ENCODE assay signal across 17 cellular contexts in genomic region chr5:148962200-148962550, GRCh38.
DNase-seq lines count a peak whose midpoint lies in the region; ATAC-seq, FAIRE-seq and TF ChIP-seq lines count a peak whose summit lies in the region.
"Had no signal": no experiment of that assay in that cellular context is flagged by ENCODE, and none has a peak within 500 bp of the region (broad histone marks: within the 10 kb centered on the region; RNA-seq: fewer than 3 reads in every experiment).

No MANE protein-coding gene starts in this region.

- FAIRE-seq in bronchial epithelial cell (lab: Jason Lieb, UNC): peak; percentile 62
- FAIRE-seq in GM19239 (lab: Jason Lieb, UNC): no peak

- ATAC-seq in left colon: no peak
- ATAC-seq: GM23338, HCT116 had no signal

- TF ChIP-seq EP300 in suprapubic skin (IDR thresholded peaks at IDR 0.05): no peak

- H3K4me1 ChIP-seq in suprapubic skin: peaks cover 38% of the 10 kb centered on the region

- peak overlapping the region; percentile 12 for H3K27ac Mint-ChIP-seq in activated naive CD8-positive, alpha-beta T cell
- no peak overlapping the region for H3K27ac Mint-ChIP-seq in activated naive CD8-positive, alpha-beta T cell treated with anti-CD3 and anti-CD28 coated beads for 36 hours
- H3K27ac Mint-ChIP-seq: GM23338 had no signal

- no peaks in the 10 kb centered on the region for H3K36me3 Mint-ChIP-seq in activated naive CD8-positive, alpha-beta T cell
- H3K36me3 Mint-ChIP-seq in activated naive CD8-positive, alpha-beta T cell treated with anti-CD3 and anti-CD28 coated beads for 36 hours: no peaks in the 10 kb centered on the region

- H3K27ac ChIP-seq in suprapubic skin: peak overlapping the region; percentile 25
- H3K27ac ChIP-seq: 22Rv1, SJCRH30 had no signal

- no peak overlapping the region for H3K4me3 ChIP-seq in bronchial epithelial cell (ENCODE audit: low read depth, low read length)
- H3K4me3 ChIP-seq in suprapubic skin: no peak overlapping the region
- H3K4me3 ChIP-seq: GM23338, SJCRH30 had no signal

- intact Hi-C loops in left colon (cut with DNase I, micrococcal nuclease): no loop called here

- no peak for TF ChIP-seq POLR2A in suprapubic skin (IDR thresholded peaks at IDR 0.05)

- H3K27me3 ChIP-seq in bronchial epithelial cell (ENCODE audit: control insufficient read depth, insufficient read depth, low read length) (no peaks in the 10 kb centered on the region), suprapubic skin (no peaks in the 10 kb centered on the region)
- H3K27me3 ChIP-seq: SJCRH30 had no signal

- H3K9me3 Mint-ChIP-seq in activated naive CD8-positive, alpha-beta T cell (ENCODE audit: low read depth): no peaks in the 10 kb centered on the region
- H3K9me3 Mint-ChIP-seq in activated naive CD8-positive, alpha-beta T cell treated with anti-CD3 and anti-CD28 coated beads for 36 hours: no peaks in the 10 kb centered on the region
- H3K9me3 Mint-ChIP-seq: GM23338 had no signal

- H3K4me1 Mint-ChIP-seq in activated naive CD8-positive, alpha-beta T cell (ENCODE audit: low read depth): no peaks in the 10 kb centered on the region
- H3K4me1 Mint-ChIP-seq in activated naive CD8-positive, alpha-beta T cell treated with anti-CD3 and anti-CD28 coated beads for 36 hours: peaks cover 4% of the 10 kb centered on the region

- 90% methylated on average over 3 of the region's 3 CpGs for WGBS in suprapubic skin

- no peak for TF ChIP-seq CTCF in bronchial epithelial cell (IDR thresholded peaks at IDR 0.05; ENCODE audit: insufficient read depth, low read length, severe bottlenecking)
- TF ChIP-seq CTCF in suprapubic skin (IDR thresholded peaks at IDR 0.05): no peak

- H3K36me3 ChIP-seq in bronchial epithelial cell (ENCODE audit: control insufficient read depth, insufficient read depth, low read length) (no peaks in the 10 kb centered on the region), suprapubic skin (no peaks in the 10 kb centered on the region)
- H3K36me3 ChIP-seq: SJCRH30 had no signal

- no peaks in the 10 kb centered on the region for H3K9me3 ChIP-seq in suprapubic skin
- H3K9me3 ChIP-seq: SJCRH30 had no signal

- no peak overlapping the region for H3K4me3 Mint-ChIP-seq in activated naive CD8-positive, alpha-beta T cell
- no peak overlapping the region for H3K4me3 Mint-ChIP-seq in activated naive CD8-positive, alpha-beta T cell treated with anti-CD3 and anti-CD28 coated beads for 36 hours
- H3K4me3 Mint-ChIP-seq: GM23338 had no signal

- no peak for DNase-seq in activated naive CD8-positive, alpha-beta T cell treated with anti-CD3 and anti-CD28 coated beads for 36 hours
- no peak for DNase-seq in bronchial epithelial cell (ENCODE audit: low read depth)
- DNase-seq in myocyte (ENCODE audit: low read depth): peak; percentile 73
- DNase-seq in suprapubic skin (ENCODE audit: low spot score in 2 of 2): no peak
- no peak for DNase-seq in GM19238 (ENCODE audit: insufficient read length, low spot score)
- DNase-seq in left colon: no peak
- no peak for DNase-seq in GM19239 (ENCODE audit: insufficient read length, low spot score)
- DNase-seq: DMS 273 treated with DMSO at 0.1 percent for 48 hours, GDM1, KG1, NCI-H187 treated with DMSO at 0.1 percent for 48 hours, NCI-H524 treated with DMSO at 0.1 percent for 48 hours, SJCRH30 had no signal

- peaks cover 3% of the 10 kb centered on the region for H3K27me3 Mint-ChIP-seq in activated naive CD8-positive, alpha-beta T cell
- peaks cover 5% of the 10 kb centered on the region for H3K27me3 Mint-ChIP-seq in activated naive CD8-positive, alpha-beta T cell treated with anti-CD3 and anti-CD28 coated beads for 36 hours
